In the genomic region with DNA sequence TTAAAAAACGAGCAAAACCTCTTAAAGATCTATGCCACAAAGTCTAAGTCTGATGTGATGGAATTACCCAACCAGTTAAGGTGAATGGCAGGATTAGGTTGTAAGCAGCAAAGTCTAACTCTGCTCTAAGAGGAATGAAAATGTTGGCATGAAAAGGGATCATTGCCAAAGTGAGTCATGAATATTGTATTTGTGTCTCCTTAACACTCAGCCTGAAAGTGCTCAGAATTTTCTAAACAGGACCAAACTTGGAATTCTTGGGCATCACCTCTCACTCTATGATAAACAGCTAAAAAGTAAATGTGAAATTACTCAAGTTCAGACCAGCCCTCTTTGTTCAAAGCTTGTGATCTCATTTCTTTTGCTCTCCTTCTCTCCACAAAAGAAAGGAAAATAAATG, we compare ENCODE assay signal across 17 cellular contexts. TPM values are rescaled to one million over a fixed set of nuclear protein-coding genes. Genes with fewer than 3 reads are reported as not detected.
DNase-seq lines count a peak whose midpoint lies in the region; ATAC-seq, FAIRE-seq and TF ChIP-seq lines count a peak whose summit lies in the region.
"Had no signal": no experiment of that assay in that cellular context is flagged by ENCODE, and none has a peak within 500 bp of the region (broad histone marks: within the 10 kb centered on the region; RNA-seq: fewer than 3 reads in every experiment).

No MANE protein-coding gene starts in this region.

- H3K27me3 ChIP-seq in RWPE2 (ENCODE audit: insufficient read depth, poor library complexity, severe bottlenecking) (no peaks in the 10 kb centered on the region), HAP-1 (ENCODE audit: low read depth) (no peaks in the 10 kb centered on the region)
- H3K27me3 ChIP-seq: sigmoid colon had no signal

- in situ Hi-C loops in HAP-1 (cut with MboI; ENCODE audit: low sequenced_read_pairs): no loop called here

- no peaks in the 10 kb centered on the region for H3K9me3 ChIP-seq in RWPE2 (ENCODE audit: severe bottlenecking)
- H3K9me3 ChIP-seq in HAP-1: no peaks in the 10 kb centered on the region
- H3K9me3 ChIP-seq: sigmoid colon had no signal

- DNase-seq in H54 (ENCODE audit: insufficient read length, low spot score): no peak
- no peak for DNase-seq in RWPE2 (ENCODE audit: low spot score)
- peak; percentile 4 for DNase-seq in fibroblast of gingiva (ENCODE audit: low read depth)
- peak; percentile 6 for DNase-seq in renal cortical epithelial cell (ENCODE audit: low read depth)
- DNase-seq in DMS53 (lab: John Stamatoyannopoulos, UW): no peak
- DNase-seq in HAP-1 (ENCODE audit: low spot score in 2 of 2): no peak
- no peak for DNase-seq in activated T-cell treated with anti-CD3 and anti-CD28 coated beads, Interleukin-2, amount 50 U/mL, for 48 hours
- DNase-seq: activated B cell treated with CpG ODN at 0.5 μM for 24 hours; activated naive CD4-positive, alpha-beta T cell treated with anti-CD3 and anti-CD28 coated beads for 36 hours; CD4-positive, alpha-beta T cell; natural killer cell; NCI-H2171 treated with DMSO at 0.1 percent for 48 hours; sigmoid colon; stimulated activated naive CD8-positive, alpha-beta T cell treated with anti-CD3 and anti-CD28 coated beads, Interleukin-15, amount 100 ng/mL, for 72 hours had no signal

- peaks cover 14% of the 10 kb centered on the region for H3K4me1 ChIP-seq in RWPE2 (ENCODE audit: insufficient read depth, poor library complexity, severe bottlenecking)
- H3K4me1 ChIP-seq in HAP-1: no peaks in the 10 kb centered on the region

- peak; percentile 90 for ATAC-seq in RWPE2 (ENCODE audit: low read depth)
- no peak for ATAC-seq in HG02840 (IDR thresholded peaks at IDR 0.05; ENCODE audit: low FRiP score, unreplicated experiment)
- ATAC-seq: GM23338; natural killer cell; stimulated activated naive CD8-positive, alpha-beta T cell treated with anti-CD3 and anti-CD28 coated beads, Interleukin-15, amount 100 ng/mL, for 72 hours had no signal

- H3K4me3 ChIP-seq in RWPE2 (ENCODE audit: severe bottlenecking): no peak overlapping the region
- no peak overlapping the region for H3K4me3 ChIP-seq in HAP-1
- H3K4me3 ChIP-seq: coronary artery, GM23338, sigmoid colon had no signal

- peak overlapping the region; percentile 38 for H3K27ac ChIP-seq in RWPE2 (ENCODE audit: poor library complexity, severe bottlenecking)
- H3K27ac ChIP-seq: coronary artery had no signal

- FAIRE-seq in H54 (lab: Jason Lieb, UNC): peak; percentile 88

- TF ChIP-seq CTCF in RWPE2 (IDR thresholded peaks at IDR 0.05; ENCODE audit: poor library complexity, severe bottlenecking): no peak

- no peak for TF ChIP-seq POLR2A in H54 (IDR thresholded peaks at IDR 0.05; ENCODE audit: low read depth, low read length)

- H3K36me3 ChIP-seq in RWPE2 (ENCODE audit: low read depth) (no peaks in the 10 kb centered on the region), HAP-1 (replicated peaks) (no peaks in the 10 kb centered on the region)
- H3K36me3 ChIP-seq: sigmoid colon had no signal

RNA-seq across cellular contexts. Expression of gene PPP1R3A, which starts 27.0 kb away (rescaled TPM):
- total RNA-seq in renal cortical epithelial cell: not detected in 2 replicates
- total RNA-seq: activated B cell treated with CpG ODN at 0.5 μM for 24 hours; activated naive CD4-positive, alpha-beta T cell treated with anti-CD3 and anti-CD28 coated beads for 36 hours; CD4-positive, alpha-beta T cell; natural killer cell; sigmoid colon had no signal

Comparison
In these comparisons a context has a peak if more than half of its experiments do, and no peak if none do; other contexts are left out.
1. DNase-seq: peak in fibroblast of gingiva (single experiment) and renal cortical epithelial cell (single experiment); none in H54 (single experiment), RWPE2 (single experiment), DMS53 (single experiment), HAP-1 (0 of 2) and activated T-cell treated with anti-CD3 and anti-CD28 coated beads, Interleukin-2, amount 50 U/mL, for 48 hours (0 of 2).